8 cellular contexts compared by ENCODE assay signal in genomic region chr3:184345678-184346144, GRCh38. TPM values are rescaled to one million over a fixed set of nuclear protein-coding genes. Genes with fewer than 3 reads are reported as not detected.
A peak's percentile ranks its signal among the peaks of the same experiment; 100 is the strongest.
DNase-seq lines count a peak whose midpoint lies in the region; ATAC-seq, FAIRE-seq and TF ChIP-seq lines count a peak whose summit lies in the region.

No MANE protein-coding gene starts in this region.

- no peak overlapping the region for H3K14ac ChIP-seq in IMR-90 (replicated peaks; ENCODE audit: low read depth, low read length)

- DNase-seq in EL (peak; percentile 66), IMR-90 (peak; percentile 50), PC-3 (peak; percentile 86), chondrocyte (ENCODE audit: low spot score) (no peak), HepG2 (ENCODE audit: low spot score) (peak; percentile 84), upper lobe of right lung (peak; percentile 76)

- H2AK5ac ChIP-seq in IMR-90 (ENCODE audit: low read depth, low read length), result no peak overlapping the region

- ATAC-seq in IMR-90 (ENCODE audit: low read depth) (peak; percentile 64), PC-3 (peak; percentile 96), HepG2 (peak; percentile 92), upper lobe of right lung (peak; percentile 86), HG03025 (IDR thresholded peaks at IDR 0.05; ENCODE audit: low FRiP score, unreplicated experiment) (no peak), GM19397 (IDR thresholded peaks at IDR 0.05; ENCODE audit: unreplicated experiment) (no peak)

- H2AFZ ChIP-seq in IMR-90 (replicated peaks; ENCODE audit: low read length, poor library complexity) (no peak overlapping the region), PC-3 (ENCODE audit: low read length) (no peak overlapping the region), HepG2 (ENCODE audit: low read length) (no peak overlapping the region)

- no peak overlapping the region for H4K5ac ChIP-seq in IMR-90 (ENCODE audit: low read depth, low read length)

- H3K4me2 ChIP-seq in IMR-90 (ENCODE audit: low read depth, low read length) (no peak overlapping the region), PC-3 (ENCODE audit: low read length) (no peak overlapping the region), HepG2 (ENCODE audit: low read depth, low read length) (no peak overlapping the region)

- TF ChIP-seq CTCF in IMR-90 (conservative IDR thresholded peaks at IDR 0.05; ENCODE audit: low read depth, low read length) (peak; percentile 41), PC-3 (conservative IDR thresholded peaks at IDR 0.05; ENCODE audit: low read depth, low read length) (peak; percentile 82), chondrocyte (IDR thresholded peaks at IDR 0.05) (peak; percentile 76), HepG2 (CRISPR knock-in tag; IDR thresholded peaks at IDR 0.05) (peak; percentile 73), upper lobe of right lung (IDR thresholded peaks at IDR 0.05) (peak; percentile 52)

- no peak overlapping the region for H2BK120ac ChIP-seq in IMR-90 (ENCODE audit: low read depth, low read length)

- no peak overlapping the region for H3K23ac ChIP-seq in IMR-90 (ENCODE audit: low read depth, low read length)

- H3K79me1 ChIP-seq in IMR-90 (ENCODE audit: low read depth in 1 of 2, low read length in 2 of 2), result peaks cover 5 to 23% of the 10 kb centered on the region in 2 experiments; a peak in 3 of 4 replicates

- WGBS in IMR-90 (ENCODE audit: extremely low coverage in 2 of 2, insufficient read length in 1 of 2), 2 experiments, result no CpG with 5 or more reads among the region's 8 CpGs
- WGBS in HepG2 (ENCODE audit: low lambda C conversion rate), result 14% methylated on average over 8 of the region's 8 CpGs

- dilution Hi-C loops in IMR-90 (cut with HindIII; ENCODE audit: low sequenced_read_pairs, unreplicated experiment), result no loop called here

- POLR2A ChIA-PET in IMR-90 (lab: Charles Lee; ENCODE audit: unreplicated experiment) (no interaction called here), PC-3 (lab: Charles Lee; ENCODE audit: unreplicated experiment) (no interaction called here), HepG2 (lab: Yijun Ruan, JAX) (interaction anchor here (0.8 to 2.2 kb wide), 9 partner anchors 9 to 168 kb away, joined by 3 to 6 read pairs (median 4); partner anchors contain the start of genes FAM131A and POLR2H)

- no peak overlapping the region for H3K56ac ChIP-seq in IMR-90 (ENCODE audit: extremely low read depth, insufficient read depth, low read length)

- H3K4ac ChIP-seq in IMR-90 (ENCODE audit: low read depth, low read length), result no peak overlapping the region

- H3K9me1 ChIP-seq in IMR-90 (ENCODE audit: insufficient read depth, low read length), result peaks cover 10% of the 10 kb centered on the region

- peak overlapping the region; percentile 77 for H3K27ac Mint-ChIP-seq in chondrocyte (ENCODE audit: unreplicated experiment)

- no peaks in the 10 kb centered on the region for H3K9me2 ChIP-seq in PC-3 (replicated peaks; ENCODE audit: low read length)

- H3K4me1 Mint-ChIP-seq in chondrocyte (ENCODE audit: low read depth), result peaks cover 29% of the 10 kb centered on the region

- no peaks in the 10 kb centered on the region for H3K9me3 ChIP-seq in IMR-90 (ENCODE audit: control insufficient read depth, insufficient read depth, low read length)
- no peaks in the 10 kb centered on the region for H3K9me3 ChIP-seq in PC-3 (ENCODE audit: low read length)
- H3K9me3 ChIP-seq in HepG2 (ENCODE audit: low read length), result no peaks in the 10 kb centered on the region
- no peaks in the 10 kb centered on the region for H3K9me3 ChIP-seq in upper lobe of right lung

- TF ChIP-seq POLR2A in IMR-90 (IDR thresholded peaks at IDR 0.05; ENCODE audit: low read depth, low read length) (no peak), HepG2 (IDR thresholded peaks at IDR 0.05; ENCODE audit: insufficient read depth in 1 of 2, low read depth in 2 of 2, low read length in 2 of 2) (no peak)

- H3K9ac ChIP-seq in IMR-90 (ENCODE audit: low read depth, low read length) (no peak overlapping the region), PC-3 (ENCODE audit: low read length) (no peak overlapping the region), HepG2 (ENCODE audit: insufficient read depth, low read depth, low read length) (no peak overlapping the region)

- H2BK5ac ChIP-seq in IMR-90 (ENCODE audit: low read depth, low read length, poor library complexity, severe bottlenecking), result no peak overlapping the region

- BruUV-seq in IMR-90 (replicated peaks; lab: Mats Ljungman, UMichigan) (no TSS peak), PC-3 (replicated peaks; lab: Mats Ljungman, UMichigan) (no TSS peak), HepG2 (replicated peaks; lab: Mats Ljungman, UMichigan) (no TSS peak)

- no peak overlapping the region for H2AK9ac ChIP-seq in IMR-90 (replicated peaks; ENCODE audit: low read depth, low read length, poor library complexity)

- H4K20me1 ChIP-seq in IMR-90 (ENCODE audit: insufficient read depth, low read length) (peaks cover 3% of the 10 kb centered on the region; the same call in 1 of the 2 replicates), PC-3 (ENCODE audit: low read length) (no peaks in the 10 kb centered on the region), HepG2 (ENCODE audit: insufficient read depth, low read length) (no peaks in the 10 kb centered on the region)

- H3K36me3 ChIP-seq in IMR-90 (ENCODE audit: control insufficient read depth, insufficient read depth, low read length) (peaks cover 24% of the 10 kb centered on the region), PC-3 (ENCODE audit: low read depth, low read length) (no peaks in the 10 kb centered on the region), HepG2 (replicated peaks in 1 of 2; ENCODE audit: control insufficient read depth in 1 of 2, insufficient read depth in 2 of 2, low read length in 2 of 2) (peaks cover 4 to 18% of the 10 kb centered on the region in 2 experiments; a peak in 4 of 5 replicates), upper lobe of right lung (peaks cover 35% of the 10 kb centered on the region)

- H3K9me3 Mint-ChIP-seq in chondrocyte (ENCODE audit: low read depth), result no peaks in the 10 kb centered on the region

- H4K8ac ChIP-seq in IMR-90 (ENCODE audit: low read depth in 2 of 2, low read length in 2 of 2), result no peak overlapping the region

- no peaks in the 10 kb centered on the region for H3K27me3 ChIP-seq in IMR-90 (ENCODE audit: control insufficient read depth, insufficient read depth, low read length)
- no peaks in the 10 kb centered on the region for H3K27me3 ChIP-seq in PC-3 (ENCODE audit: low read length)
- no peaks in the 10 kb centered on the region for H3K27me3 ChIP-seq in HepG2 (ENCODE audit: control insufficient read depth in 1 of 2, insufficient read depth in 2 of 2, low read length in 2 of 2)
- no peaks in the 10 kb centered on the region for H3K27me3 ChIP-seq in upper lobe of right lung

- H2BK15ac ChIP-seq in IMR-90 (ENCODE audit: low read depth, low read length), result no peak overlapping the region

- TF ChIP-seq RAD21 in IMR-90 (IDR thresholded peaks at IDR 0.05; ENCODE audit: low read length), result peak; percentile 37
- peak; percentile 69 for TF ChIP-seq RAD21 in HepG2 (CRISPR knock-in tag; IDR thresholded peaks at IDR 0.05)

- H3K27ac ChIP-seq in IMR-90 (ENCODE audit: insufficient read depth, low read length), result no peak overlapping the region
- H3K27ac ChIP-seq in PC-3 (ENCODE audit: low read length), result no peak overlapping the region
- no peak overlapping the region for H3K27ac ChIP-seq in HepG2 (ENCODE audit: extremely low read length, insufficient read depth, low read length)
- H3K27ac ChIP-seq in upper lobe of right lung, result no peak overlapping the region

- CTCF ChIA-PET in IMR-90 (lab: Yijun Ruan, JAX), result interaction anchor here (0.7 kb wide), 1 partner anchor 9 kb away, joined by 4 read pairs; no protein-coding TSS in a partner anchor
- CTCF ChIA-PET in PC-3 (lab: Charles Lee), result interaction anchor here (1.0 kb wide), 2 partner anchors 26 kb away, joined by 3 to 5 read pairs; no protein-coding TSS in a partner anchor
- CTCF ChIA-PET in HepG2 (lab: Yijun Ruan, JAX; ENCODE audit: low intra/inter-chr PET ratio, low total read pairs), result interaction anchor here (1.3 to 1.4 kb wide), 2 partner anchors 168 to 195 kb away, joined by 4 to 6 read pairs; no protein-coding TSS in a partner anchor

- no peak overlapping the region for H3K4me3 Mint-ChIP-seq in chondrocyte (ENCODE audit: unreplicated experiment)

- peak; percentile 81 for FAIRE-seq in HepG2 (lab: Jason Lieb, UNC)

- H3K36me3 Mint-ChIP-seq in chondrocyte (ENCODE audit: low read depth), result peaks cover 13% of the 10 kb centered on the region

- no peaks in the 10 kb centered on the region for H3K79me2 ChIP-seq in PC-3 (ENCODE audit: low read length)
- H3K79me2 ChIP-seq in HepG2 (ENCODE audit: insufficient read depth, low read length), result no peaks in the 10 kb centered on the region

- H2BK20ac ChIP-seq in IMR-90 (ENCODE audit: low read depth, low read length), result no peak overlapping the region

- intact Hi-C loops in IMR-90 (cut with micrococcal nuclease), result loop anchor here (10.0 kb wide), 1 partner anchor 1429 kb away; no protein-coding TSS in a partner anchor
- intact Hi-C loops in PC-3 (cut with micrococcal nuclease), result loop anchor here (1.0 to 5.0 kb wide), 2 partner anchors 17 to 33 kb away; partner anchors contain the start of gene EIF4G1
- intact Hi-C loops in HepG2 (cut with micrococcal nuclease; ENCODE audit: unreplicated experiment), result no loop called here
- intact Hi-C loops in upper lobe of right lung (cut with DNase I), result no loop called here

- H3K4me1 ChIP-seq in IMR-90 (ENCODE audit: control insufficient read depth, insufficient read depth, low read length) (peaks cover 17% of the 10 kb centered on the region), PC-3 (ENCODE audit: insufficient read depth, low read length) (peaks cover 3% of the 10 kb centered on the region; the same call in 1 of the 2 replicates), HepG2 (ENCODE audit: insufficient read depth, low read length) (peaks cover 11% of the 10 kb centered on the region), upper lobe of right lung (peaks cover 8% of the 10 kb centered on the region)

- H4K91ac ChIP-seq in IMR-90 (ENCODE audit: insufficient read depth, low read depth, low read length), result no peak overlapping the region

- TF ChIP-seq EP300 in HepG2 (IDR thresholded peaks at IDR 0.05; ENCODE audit: low read depth in 2 of 2, low read length in 2 of 2) (no peak), HepG2 (CRISPR knock-in tag; IDR thresholded peaks at IDR 0.05; ENCODE audit: borderline replicate concordance) (no peak)

- no peaks in the 10 kb centered on the region for H3K27me3 Mint-ChIP-seq in chondrocyte (ENCODE audit: low read depth)

- H3K4me3 ChIP-seq in IMR-90 (ENCODE audit: insufficient read depth, low read depth, low read length) (no peak overlapping the region), PC-3 (ENCODE audit: low read length) (no peak overlapping the region), HepG2 (replicated peaks in 1 of 3; ENCODE audit: insufficient read depth in 1 of 3, low read depth in 2 of 3, low read length in 3 of 3) (no peak overlapping the region), upper lobe of right lung (no peak overlapping the region)

- in situ Hi-C loops in IMR-90 (cut with MboI; ENCODE audit: low sequenced_read_pairs), result no loop called here
- in situ Hi-C loops in HepG2 (cut with HindIII; ENCODE audit: extremely low pct_ligation_motif_present, low pct_unique_long_range_greater_than_20kb), result no loop called here

- H3K18ac ChIP-seq in IMR-90 (ENCODE audit: low read depth, low read length), result no peak overlapping the region

- no peaks in the 10 kb centered on the region for H3F3A ChIP-seq in PC-3 (ENCODE audit: low read length, unreplicated experiment)

RNA-seq across cellular contexts. Expression of gene FAM131A, which starts 8.3 kb away (rescaled TPM):
- 9.7 and 10.8 TPM in 2 replicates for total RNA-seq in IMR-90 (2012; rRNA removed)
- 16.5 and 19.5 TPM in 2 replicates for polyA plus RNA-seq in IMR-90 (2012; rRNA removed)
- polyA plus RNA-seq in IMR-90 (2012; cell fraction: cytosol; rRNA removed), result 28.8 and 38.6 TPM in 2 replicates
- 32.2 and 40.8 TPM in 2 replicates for polyA plus RNA-seq in IMR-90 (2012; cell fraction: nucleus; rRNA removed; ENCODE audit: low replicate concordance)
- total RNA-seq in PC-3 (2014; rRNA removed), result 21.9 and 24.2 TPM in 2 replicates
- 13.4 to 15.3 TPM (median 13.4 TPM) in 3 replicates for total RNA-seq in chondrocyte
- 7.4 and 9.3 TPM in 2 replicates for total RNA-seq in HepG2 (2016; rRNA removed; fragmentation: Illumina TruSeq; extraction: Trizol)
- total RNA-seq in HepG2 (2016; cell fraction: cytosol; rRNA removed; fragmentation: Illumina TruSeq; extraction: Trizol; ENCODE audit: low read depth), result 2.3 and 2.5 TPM in 2 replicates
- 4.8 and 8.7 TPM in 2 replicates for total RNA-seq in HepG2 (2016; cell fraction: insoluble cytoplasmic fraction; rRNA removed; fragmentation: Illumina TruSeq; extraction: Trizol)
- total RNA-seq in HepG2 (2016; cell fraction: membrane; rRNA removed; fragmentation: Illumina TruSeq; extraction: Trizol), result 7.8 and 8.3 TPM in 2 replicates
- total RNA-seq in HepG2 (2016; cell fraction: nucleus; rRNA removed; fragmentation: Illumina TruSeq; extraction: Trizol), result 4.4 and 6.5 TPM in 2 replicates
- polyA plus RNA-seq in HepG2 (2011; rRNA removed), result 9.2 and 14.1 TPM in 2 replicates
- polyA plus RNA-seq in HepG2 (2011; cell fraction: cytosol; rRNA removed), result 11.9 and 16.8 TPM in 2 replicates
- 23.9 and 25.8 TPM in 2 replicates for polyA plus RNA-seq in HepG2 (2011; cell fraction: nucleus; rRNA removed)
- polyA plus RNA-seq in HepG2 (2012), result 5.8 and 9.8 TPM in 2 replicates
- 2.3 and 3.2 TPM in 2 replicates for polyA plus RNA-seq in HepG2 (2016; cell fraction: cytosol; fragmentation: Illumina TruSeq; extraction: Trizol; ENCODE audit: low read depth)
- polyA plus RNA-seq in HepG2 (2016; cell fraction: insoluble cytoplasmic fraction; fragmentation: Illumina TruSeq; extraction: Trizol; ENCODE audit: low read depth), result 5.3 and 7.8 TPM in 2 replicates
- polyA plus RNA-seq in HepG2 (2016; cell fraction: membrane; fragmentation: Illumina TruSeq; extraction: Trizol; ENCODE audit: low read depth), result 5.7 and 5.8 TPM in 2 replicates
- 12.3 and 13.4 TPM in 2 replicates for polyA plus RNA-seq in HepG2 (2016; cell fraction: nucleus; fragmentation: Illumina TruSeq; extraction: Trizol; ENCODE audit: insufficient read depth, low read depth)
- polyA minus RNA-seq in HepG2 (2011; rRNA and poly(A)+ RNA removed; ENCODE audit: low replicate concordance), result 22.1 and 24.2 TPM in 2 replicates
- polyA minus RNA-seq in HepG2 (2011; cell fraction: cytosol; rRNA and poly(A)+ RNA removed), result 7.0 and 7.3 TPM in 2 replicates
- 7.0 and 9.2 TPM in 2 replicates for polyA minus RNA-seq in HepG2 (2011; cell fraction: nucleus; rRNA and poly(A)+ RNA removed)
- total RNA-seq in upper lobe of right lung, result 19.0 TPM

RNA-seq across cellular contexts. Expression of gene CLCN2, which starts 15.7 kb away (rescaled TPM):
- total RNA-seq in IMR-90 (2012; rRNA removed), result 1.9 and 2.9 TPM in 2 replicates
- polyA plus RNA-seq in IMR-90 (2012; rRNA removed), result 5.7 and 5.8 TPM in 2 replicates
- polyA plus RNA-seq in IMR-90 (2012; cell fraction: cytosol; rRNA removed), result 2.4 and 3.5 TPM in 2 replicates
- polyA plus RNA-seq in IMR-90 (2012; cell fraction: nucleus; rRNA removed; ENCODE audit: low replicate concordance), result 20.0 and 46.7 TPM in 2 replicates
- 13.0 and 17.0 TPM in 2 replicates for total RNA-seq in PC-3 (2014; rRNA removed)
- total RNA-seq in chondrocyte, result 3.1 to 6.5 TPM (median 3.1 TPM) in 3 replicates
- 5.2 and 13.5 TPM in 2 replicates for total RNA-seq in HepG2 (2016; rRNA removed; fragmentation: Illumina TruSeq; extraction: Trizol)
- 6.6 and 7.6 TPM in 2 replicates for total RNA-seq in HepG2 (2016; cell fraction: cytosol; rRNA removed; fragmentation: Illumina TruSeq; extraction: Trizol; ENCODE audit: low read depth)
- 3.5 and 14.3 TPM in 2 replicates for total RNA-seq in HepG2 (2016; cell fraction: insoluble cytoplasmic fraction; rRNA removed; fragmentation: Illumina TruSeq; extraction: Trizol)
- 5.6 and 6.9 TPM in 2 replicates for total RNA-seq in HepG2 (2016; cell fraction: membrane; rRNA removed; fragmentation: Illumina TruSeq; extraction: Trizol)
- 19.4 and 22.0 TPM in 2 replicates for total RNA-seq in HepG2 (2016; cell fraction: nucleus; rRNA removed; fragmentation: Illumina TruSeq; extraction: Trizol)
- polyA plus RNA-seq in HepG2 (2011; rRNA removed), result 11.4 and 14.3 TPM in 2 replicates
- polyA plus RNA-seq in HepG2 (2011; cell fraction: cytosol; rRNA removed), result 5.5 and 6.4 TPM in 2 replicates
- polyA plus RNA-seq in HepG2 (2011; cell fraction: nucleus; rRNA removed), result 41.8 and 47.0 TPM in 2 replicates
- 5.4 and 6.1 TPM in 2 replicates for polyA plus RNA-seq in HepG2 (2012)
- 2.0 and 2.6 TPM in 2 replicates for polyA plus RNA-seq in HepG2 (2016; cell fraction: cytosol; fragmentation: Illumina TruSeq; extraction: Trizol; ENCODE audit: low read depth)
- polyA plus RNA-seq in HepG2 (2016; cell fraction: insoluble cytoplasmic fraction; fragmentation: Illumina TruSeq; extraction: Trizol; ENCODE audit: low read depth), result 4.8 and 5.5 TPM in 2 replicates
- polyA plus RNA-seq in HepG2 (2016; cell fraction: membrane; fragmentation: Illumina TruSeq; extraction: Trizol; ENCODE audit: low read depth), result 3.7 and 4.4 TPM in 2 replicates
- polyA plus RNA-seq in HepG2 (2016; cell fraction: nucleus; fragmentation: Illumina TruSeq; extraction: Trizol; ENCODE audit: insufficient read depth, low read depth), result 50.3 and 58.1 TPM in 2 replicates
- 29.7 and 47.2 TPM in 2 replicates for polyA minus RNA-seq in HepG2 (2011; rRNA and poly(A)+ RNA removed; ENCODE audit: low replicate concordance)
- 5.3 and 6.0 TPM in 2 replicates for polyA minus RNA-seq in HepG2 (2011; cell fraction: cytosol; rRNA and poly(A)+ RNA removed)
- polyA minus RNA-seq in HepG2 (2011; cell fraction: nucleus; rRNA and poly(A)+ RNA removed), result 26.4 and 31.7 TPM in 2 replicates
- total RNA-seq in upper lobe of right lung, result 3.8 TPM

RNA-seq across cellular contexts. Expression of gene POLR2H, which starts 15.8 kb away (rescaled TPM):
- total RNA-seq in IMR-90 (2012; rRNA removed) (47.7 and 132 TPM in 2 replicates), PC-3 (2014; rRNA removed) (184 and 193 TPM in 2 replicates), chondrocyte (49.8 to 71.0 TPM (median 50.4 TPM) in 3 replicates), HepG2 (2016; rRNA removed; fragmentation: Illumina TruSeq; extraction: Trizol) (109 and 118 TPM in 2 replicates), upper lobe of right lung (63.2 TPM)
- polyA plus RNA-seq in IMR-90 (2012; rRNA removed) (103 and 130 TPM in 2 replicates), HepG2 (2011; rRNA removed) (165 and 194 TPM in 2 replicates)
- polyA plus RNA-seq in IMR-90 (2012; cell fraction: cytosol; rRNA removed), result 60.8 and 128 TPM in 2 replicates
- polyA plus RNA-seq in IMR-90 (2012; cell fraction: nucleus; rRNA removed; ENCODE audit: low replicate concordance), result 131 and 372 TPM in 2 replicates
- 85.0 and 90.2 TPM in 2 replicates for total RNA-seq in HepG2 (2016; cell fraction: cytosol; rRNA removed; fragmentation: Illumina TruSeq; extraction: Trizol; ENCODE audit: low read depth)
- 113 and 114 TPM in 2 replicates for total RNA-seq in HepG2 (2016; cell fraction: insoluble cytoplasmic fraction; rRNA removed; fragmentation: Illumina TruSeq; extraction: Trizol)
- total RNA-seq in HepG2 (2016; cell fraction: membrane; rRNA removed; fragmentation: Illumina TruSeq; extraction: Trizol), result 110 and 111 TPM in 2 replicates
- 97.2 and 98.4 TPM in 2 replicates for total RNA-seq in HepG2 (2016; cell fraction: nucleus; rRNA removed; fragmentation: Illumina TruSeq; extraction: Trizol)
- 159 and 209 TPM in 2 replicates for polyA plus RNA-seq in HepG2 (2011; cell fraction: cytosol; rRNA removed)
- polyA plus RNA-seq in HepG2 (2011; cell fraction: nucleus; rRNA removed), result 292 and 351 TPM in 2 replicates
- polyA plus RNA-seq in HepG2 (2012), result 85.4 and 92.7 TPM in 2 replicates
- polyA plus RNA-seq in HepG2 (2016; cell fraction: cytosol; fragmentation: Illumina TruSeq; extraction: Trizol; ENCODE audit: low read depth), result 70.3 and 83.0 TPM in 2 replicates
- polyA plus RNA-seq in HepG2 (2016; cell fraction: insoluble cytoplasmic fraction; fragmentation: Illumina TruSeq; extraction: Trizol; ENCODE audit: low read depth), result 116 and 125 TPM in 2 replicates
- polyA plus RNA-seq in HepG2 (2016; cell fraction: membrane; fragmentation: Illumina TruSeq; extraction: Trizol; ENCODE audit: low read depth), result 90.4 and 98.9 TPM in 2 replicates
- polyA plus RNA-seq in HepG2 (2016; cell fraction: nucleus; fragmentation: Illumina TruSeq; extraction: Trizol; ENCODE audit: insufficient read depth, low read depth), result 259 and 265 TPM in 2 replicates
- polyA minus RNA-seq in HepG2 (2011; rRNA and poly(A)+ RNA removed; ENCODE audit: low replicate concordance), result 73.2 and 182 TPM in 2 replicates
- 38.2 and 41.4 TPM in 2 replicates for polyA minus RNA-seq in HepG2 (2011; cell fraction: cytosol; rRNA and poly(A)+ RNA removed)
- 89.4 and 96.7 TPM in 2 replicates for polyA minus RNA-seq in HepG2 (2011; cell fraction: nucleus; rRNA and poly(A)+ RNA removed)

RNA-seq across cellular contexts. Expression of gene EIF4G1, which starts 31.3 kb away (rescaled TPM):
- total RNA-seq in IMR-90 (2012; rRNA removed) (225 TPM in 2 replicates), PC-3 (2014; rRNA removed) (463 and 599 TPM in 2 replicates), chondrocyte (388 to 532 TPM (median 403 TPM) in 3 replicates), HepG2 (2016; rRNA removed; fragmentation: Illumina TruSeq; extraction: Trizol) (213 and 244 TPM in 2 replicates), upper lobe of right lung (295 TPM)
- polyA plus RNA-seq in IMR-90 (2012; rRNA removed) (274 and 300 TPM in 2 replicates), HepG2 (2011; rRNA removed) (208 and 228 TPM in 2 replicates)
- polyA plus RNA-seq in IMR-90 (2012; cell fraction: cytosol; rRNA removed), result 216 and 229 TPM in 2 replicates
- polyA plus RNA-seq in IMR-90 (2012; cell fraction: nucleus; rRNA removed; ENCODE audit: low replicate concordance), result 361 and 453 TPM in 2 replicates
- 19.7 and 27.8 TPM in 2 replicates for total RNA-seq in HepG2 (2016; cell fraction: cytosol; rRNA removed; fragmentation: Illumina TruSeq; extraction: Trizol; ENCODE audit: low read depth)
- total RNA-seq in HepG2 (2016; cell fraction: insoluble cytoplasmic fraction; rRNA removed; fragmentation: Illumina TruSeq; extraction: Trizol), result 208 and 223 TPM in 2 replicates
- 77.1 and 81.4 TPM in 2 replicates for total RNA-seq in HepG2 (2016; cell fraction: membrane; rRNA removed; fragmentation: Illumina TruSeq; extraction: Trizol)
- 163 and 210 TPM in 2 replicates for total RNA-seq in HepG2 (2016; cell fraction: nucleus; rRNA removed; fragmentation: Illumina TruSeq; extraction: Trizol)
- polyA plus RNA-seq in HepG2 (2011; cell fraction: cytosol; rRNA removed), result 139 and 145 TPM in 2 replicates
- 229 and 287 TPM in 2 replicates for polyA plus RNA-seq in HepG2 (2011; cell fraction: nucleus; rRNA removed)
- 122 and 142 TPM in 2 replicates for polyA plus RNA-seq in HepG2 (2012)
- polyA plus RNA-seq in HepG2 (2016; cell fraction: cytosol; fragmentation: Illumina TruSeq; extraction: Trizol; ENCODE audit: low read depth), result 15.3 and 16.7 TPM in 2 replicates
- 217 and 276 TPM in 2 replicates for polyA plus RNA-seq in HepG2 (2016; cell fraction: insoluble cytoplasmic fraction; fragmentation: Illumina TruSeq; extraction: Trizol; ENCODE audit: low read depth)
- 53.0 and 64.3 TPM in 2 replicates for polyA plus RNA-seq in HepG2 (2016; cell fraction: membrane; fragmentation: Illumina TruSeq; extraction: Trizol; ENCODE audit: low read depth)
- 324 and 332 TPM in 2 replicates for polyA plus RNA-seq in HepG2 (2016; cell fraction: nucleus; fragmentation: Illumina TruSeq; extraction: Trizol; ENCODE audit: insufficient read depth, low read depth)
- polyA minus RNA-seq in HepG2 (2011; rRNA and poly(A)+ RNA removed; ENCODE audit: low replicate concordance), result 348 and 721 TPM in 2 replicates
- polyA minus RNA-seq in HepG2 (2011; cell fraction: cytosol; rRNA and poly(A)+ RNA removed), result 122 and 123 TPM in 2 replicates
- 107 and 113 TPM in 2 replicates for polyA minus RNA-seq in HepG2 (2011; cell fraction: nucleus; rRNA and poly(A)+ RNA removed)

RNA-seq across cellular contexts. Expression of gene THPO, which starts 32.3 kb away (rescaled TPM):
- total RNA-seq in IMR-90 (2012; rRNA removed) (not detected in 2 replicates), PC-3 (2014; rRNA removed) (not detected in 2 replicates), chondrocyte (not detected in 3 replicates), HepG2 (2016; rRNA removed; fragmentation: Illumina TruSeq; extraction: Trizol) (2.8 and 2.9 TPM in 2 replicates), upper lobe of right lung (0.20 TPM)
- polyA plus RNA-seq in IMR-90 (2012; rRNA removed) (not detected in 2 replicates), HepG2 (2011; rRNA removed) (4.7 and 4.8 TPM in 2 replicates)
- not detected in 2 replicates for polyA plus RNA-seq in IMR-90 (2012; cell fraction: cytosol; rRNA removed)
- polyA plus RNA-seq in IMR-90 (2012; cell fraction: nucleus; rRNA removed; ENCODE audit: low replicate concordance), result 0.08 TPM in 1 of 2 replicates, not detected in the other
- 2.6 and 3.9 TPM in 2 replicates for total RNA-seq in HepG2 (2016; cell fraction: cytosol; rRNA removed; fragmentation: Illumina TruSeq; extraction: Trizol; ENCODE audit: low read depth)
- 2.3 and 2.8 TPM in 2 replicates for total RNA-seq in HepG2 (2016; cell fraction: insoluble cytoplasmic fraction; rRNA removed; fragmentation: Illumina TruSeq; extraction: Trizol)
- total RNA-seq in HepG2 (2016; cell fraction: membrane; rRNA removed; fragmentation: Illumina TruSeq; extraction: Trizol), result 5.2 and 5.5 TPM in 2 replicates
- 2.5 and 4.7 TPM in 2 replicates for total RNA-seq in HepG2 (2016; cell fraction: nucleus; rRNA removed; fragmentation: Illumina TruSeq; extraction: Trizol)
- polyA plus RNA-seq in HepG2 (2011; cell fraction: cytosol; rRNA removed), result 4.9 and 5.7 TPM in 2 replicates
- polyA plus RNA-seq in HepG2 (2011; cell fraction: nucleus; rRNA removed), result 7.5 and 7.9 TPM in 2 replicates
- polyA plus RNA-seq in HepG2 (2012), result 7.3 and 8.9 TPM in 2 replicates
- 7.6 and 11.0 TPM in 2 replicates for polyA plus RNA-seq in HepG2 (2016; cell fraction: cytosol; fragmentation: Illumina TruSeq; extraction: Trizol; ENCODE audit: low read depth)
- polyA plus RNA-seq in HepG2 (2016; cell fraction: insoluble cytoplasmic fraction; fragmentation: Illumina TruSeq; extraction: Trizol; ENCODE audit: low read depth), result 7.4 and 10.7 TPM in 2 replicates
- 17.1 and 18.8 TPM in 2 replicates for polyA plus RNA-seq in HepG2 (2016; cell fraction: membrane; fragmentation: Illumina TruSeq; extraction: Trizol; ENCODE audit: low read depth)
- 13.0 and 14.1 TPM in 2 replicates for polyA plus RNA-seq in HepG2 (2016; cell fraction: nucleus; fragmentation: Illumina TruSeq; extraction: Trizol; ENCODE audit: insufficient read depth, low read depth)
- 0.61 and 6.7 TPM in 2 replicates for polyA minus RNA-seq in HepG2 (2011; rRNA and poly(A)+ RNA removed; ENCODE audit: low replicate concordance)
- 3.9 and 5.5 TPM in 2 replicates for polyA minus RNA-seq in HepG2 (2011; cell fraction: cytosol; rRNA and poly(A)+ RNA removed)
- polyA minus RNA-seq in HepG2 (2011; cell fraction: nucleus; rRNA and poly(A)+ RNA removed), result 4.0 and 4.8 TPM in 2 replicates

Comparison
In these comparisons a context has a peak if more than half of its experiments do, and no peak if none do; other contexts are left out.
1. ATAC-seq: peak in IMR-90 (single experiment), PC-3 (single experiment), HepG2 (single experiment) and upper lobe of right lung (single experiment); none in HG03025 (single experiment) and GM19397 (single experiment).
2. intact Hi-C loops: an anchor here in IMR-90 (10.0 kb wide) and PC-3 (1.0 to 5.0 kb wide); none called in HepG2 and upper lobe of right lung.
3. Peak in every context shown above with its lines, with median percentiles within 50 percentile points of each other: CTCF ChIP-seq.